In the genomic region with DNA sequence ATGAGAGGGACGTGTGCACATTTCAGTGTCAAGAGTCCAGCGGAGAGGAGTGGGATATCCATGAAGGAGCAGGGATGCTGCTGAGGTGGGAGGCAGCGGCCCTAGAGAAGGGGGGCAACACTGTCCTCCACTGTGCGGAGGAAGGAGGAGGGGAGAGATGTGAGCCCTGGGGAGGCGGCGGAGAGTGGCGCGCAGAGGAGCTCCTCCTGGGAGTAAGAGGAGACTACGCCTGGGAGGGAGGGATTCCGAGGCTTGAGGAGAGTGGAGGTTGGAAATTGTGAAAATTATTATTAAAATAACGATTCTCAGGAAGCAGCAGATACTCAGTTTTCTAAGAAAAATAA, we compare ENCODE assay signal across 23 cellular contexts.
"Had no signal": no experiment of that assay in that cellular context is flagged by ENCODE, and none has a peak within 500 bp of the region (broad histone marks: within the 10 kb centered on the region; RNA-seq: fewer than 3 reads in every experiment).

No MANE protein-coding gene starts in this region.

- H3K4me3 ChIP-seq: breast epithelium, dorsolateral prefrontal cortex, right lobe of liver, skin epidermis, suprapubic skin, tibial nerve, uterus had no signal

- ATAC-seq: activated CD8-positive, alpha-beta memory T cell treated with anti-CD3 and anti-CD28 coated beads, Interleukin-2, amount 10 ng/mL, durations not matched to agents 7 days and 5 days; effector memory CD8-positive, alpha-beta T cell had no signal

- H3K36me3 ChIP-seq: breast epithelium, right lobe of liver, suprapubic skin, tibial nerve, uterus had no signal

- H3K4me3 Mint-ChIP-seq: activated CD4-positive, alpha-beta memory T cell treated with anti-CD3 and anti-CD28 coated beads for 36 hours; activated CD8-positive, alpha-beta memory T cell treated with anti-CD3 and anti-CD28 coated beads, Interleukin-2, amount 10 ng/mL, durations not matched to agents 7 days and 5 days; activated T-helper 1 cell treated with anti-CD3 and anti-CD28 coated beads, Interleukin-12 subunit alpha, Interleukin-12 subunit beta, Interleukin-2, Interleukin-4 antibody, amounts not matched to agents 30 ng/mL and 10 ng/mL and 1 ng/mL, durations not matched to agents 14 hours and 24 hours and 36 hours; central memory CD8-positive, alpha-beta T cell; stimulated activated effector memory CD8-positive, alpha-beta T cell treated with anti-CD3 and anti-CD28 coated beads, Interleukin-12 subunit alpha, Interleukin-12 subunit beta, amount 100 ng/mL, for 72 hours; stimulated activated naive CD8-positive, alpha-beta T cell treated with anti-CD3 and anti-CD28 coated beads, Interleukin-15, amount 100 ng/mL, for 72 hours had no signal

- H3K9me3 Mint-ChIP-seq: activated CD4-positive, alpha-beta memory T cell treated with anti-CD3 and anti-CD28 coated beads for 36 hours; activated T-helper 1 cell treated with anti-CD3 and anti-CD28 coated beads, Interleukin-12 subunit alpha, Interleukin-12 subunit beta, Interleukin-2, Interleukin-4 antibody, amounts not matched to agents 30 ng/mL and 10 ng/mL and 1 ng/mL, durations not matched to agents 14 hours and 24 hours and 36 hours; central memory CD8-positive, alpha-beta T cell; effector memory CD8-positive, alpha-beta T cell; stimulated activated effector memory CD8-positive, alpha-beta T cell treated with anti-CD3 and anti-CD28 coated beads, Interleukin-12 subunit alpha, Interleukin-12 subunit beta, amount 100 ng/mL, for 72 hours; stimulated activated naive CD8-positive, alpha-beta T cell treated with anti-CD3 and anti-CD28 coated beads, Interleukin-15, amount 100 ng/mL, for 72 hours had no signal

- DNase-seq: activated CD4-positive, alpha-beta memory T cell treated with anti-CD3 and anti-CD28 coated beads for 36 hours; activated CD4-positive, alpha-beta T cell treated with anti-CD3 and anti-CD28 coated beads for 1 hour; activated CD8-positive, alpha-beta memory T cell treated with anti-CD3 and anti-CD28 coated beads, Interleukin-2, amount 10 ng/mL, durations not matched to agents 7 days and 5 days; activated gamma-delta T cell treated with Interleukin-2 at 50 U/mL for 16 hours; amniotic stem cell; dorsolateral prefrontal cortex; effector memory CD8-positive, alpha-beta T cell; foreskin melanocyte; hypothalamus; occipital lobe; right lobe of liver; stimulated activated CD4-positive, alpha-beta T cell treated with anti-CD3 and anti-CD28 coated beads, Interleukin-2, amount 100 ng/mL, for 24 hours; stimulated activated naive CD8-positive, alpha-beta T cell treated with anti-CD3 and anti-CD28 coated beads, Interleukin-15, amount 100 ng/mL, for 72 hours; SW 1271; uterus had no signal

- H3K36me3 Mint-ChIP-seq: activated CD4-positive, alpha-beta memory T cell treated with anti-CD3 and anti-CD28 coated beads for 36 hours; stimulated activated effector memory CD8-positive, alpha-beta T cell treated with anti-CD3 and anti-CD28 coated beads, Interleukin-12 subunit alpha, Interleukin-12 subunit beta, amount 100 ng/mL, for 72 hours had no signal

- H3K27me3 Mint-ChIP-seq: activated CD4-positive, alpha-beta memory T cell treated with anti-CD3 and anti-CD28 coated beads for 36 hours; activated naive CD8-positive, alpha-beta T cell; central memory CD8-positive, alpha-beta T cell; stimulated activated naive CD8-positive, alpha-beta T cell treated with anti-CD3 and anti-CD28 coated beads, Interleukin-15, amount 100 ng/mL, for 72 hours had no signal

- H3K4me1 ChIP-seq: right lobe of liver, uterus had no signal

- H3K27ac ChIP-seq: right lobe of liver, suprapubic skin, uterus had no signal

- H3K27me3 ChIP-seq: breast epithelium, dorsolateral prefrontal cortex, right lobe of liver, suprapubic skin, tibial nerve, uterus had no signal

- H3K9me3 ChIP-seq: breast epithelium, right lobe of liver, suprapubic skin, tibial nerve, uterus had no signal

- H3K27ac Mint-ChIP-seq: activated CD4-positive, alpha-beta memory T cell treated with anti-CD3 and anti-CD28 coated beads for 36 hours; stimulated activated effector memory CD8-positive, alpha-beta T cell treated with anti-CD3 and anti-CD28 coated beads, Interleukin-12 subunit alpha, Interleukin-12 subunit beta, amount 100 ng/mL, for 72 hours; stimulated activated naive CD8-positive, alpha-beta T cell treated with anti-CD3 and anti-CD28 coated beads, Interleukin-15, amount 100 ng/mL, for 72 hours had no signal
